ENCODE assay signal across 8 cellular contexts in genomic region chr19:5719274-5719960, GRCh38. TPM values are rescaled to one million over a fixed set of nuclear protein-coding genes. Genes with fewer than 3 reads are reported as not detected.
A peak's percentile ranks its signal among the peaks of the same experiment; 100 is the strongest.
DNase-seq lines count a peak whose midpoint lies in the region; ATAC-seq and TF ChIP-seq lines count a peak whose summit lies in the region.

No MANE protein-coding gene starts in this region.

- DNase-seq in ELR (ENCODE audit: low read depth) (peak; percentile 54), WERI-Rb-1 (peak; percentile 42), fibroblast of mammary gland (ENCODE audit: low read depth) (no peak), ovary (no peak), DMS114 treated with DMSO at 0.1 percent for 48 hours (lab: John Stamatoyannopoulos, UW; ENCODE audit: unreplicated experiment) (no peak), OCI-M2 (lab: John Stamatoyannopoulos, UW; ENCODE audit: unreplicated experiment) (no peak), islet precursor cell (no peak)

- H3K36me3 ChIP-seq in WERI-Rb-1 = peaks cover 26% of the 10 kb centered on the region
- H3K36me3 ChIP-seq in ovary = no peaks in the 10 kb centered on the region

- H3K9me3 ChIP-seq in WERI-Rb-1 (ENCODE audit: severe bottlenecking) (no peaks in the 10 kb centered on the region), ovary (no peaks in the 10 kb centered on the region)

- TF ChIP-seq CTCF in WERI-Rb-1 (IDR thresholded peaks at IDR 0.05; ENCODE audit: low read depth, low read length) (no peak), fibroblast of mammary gland (conservative IDR thresholded peaks at IDR 0.05; ENCODE audit: control insufficient read depth, insufficient read depth, low read depth, low read length) (no peak), ovary (IDR thresholded peaks at IDR 0.05) (peak in 1 of 3 donors; percentile 10)

- H3K4me3 ChIP-seq in WERI-Rb-1 (ENCODE audit: low read depth, low read length) = peak overlapping the region; percentile 99
- H3K4me3 ChIP-seq in fibroblast of mammary gland (ENCODE audit: control insufficient read depth, low read depth, low read length) = peak overlapping the region; percentile 95
- H3K4me3 ChIP-seq in ovary = peak overlapping the region; percentile 70

- H3K4me1 ChIP-seq in ovary (ENCODE audit: insufficient read depth) = peaks cover 7% of the 10 kb centered on the region

- ATAC-seq in HG02973 (IDR thresholded peaks at IDR 0.05; ENCODE audit: unreplicated experiment) = peak; percentile 3

- 0 to 1% (median 1%) methylated on average over 26 to 58 of the region's 58 CpGs for WGBS in ovary, 3 donors

- H3K27me3 ChIP-seq in WERI-Rb-1 (ENCODE audit: insufficient read depth, low read depth, severe bottlenecking) = no peaks in the 10 kb centered on the region
- H3K27me3 ChIP-seq in ovary = no peaks in the 10 kb centered on the region

- TF ChIP-seq POLR2A in ovary (IDR thresholded peaks at IDR 0.05) = no peak

- H3K27ac ChIP-seq in WERI-Rb-1 (peak overlapping the region; percentile 97), ovary (peak overlapping the region; percentile 67 to 88)

- intact Hi-C loops in ovary (cut with DNase I) = no loop called here

- TF ChIP-seq EP300 in ovary (IDR thresholded peaks at IDR 0.05) = no peak

RNA-seq across cellular contexts. Expression of gene LONP1, which starts 0.5 kb away (rescaled TPM):
- 10 to 100 TPM; 33.9 to 77.2 (median 56.1) TPM for total RNA-seq in ovary
- polyA plus RNA-seq in ovary = 10 to 100 TPM; 25.5 to 36.5 TPM

RNA-seq across cellular contexts. Expression of gene CATSPERD, which starts 1.0 kb away (rescaled TPM):
- total RNA-seq in ovary = 1 to 10 TPM in 1 of 7 donors, under 1 TPM in 1, not detected in 5; 0.67 to 4.5 TPM
- polyA plus RNA-seq in ovary = not detected

RNA-seq across cellular contexts. Expression of gene RPL36, which starts 29.3 kb away (rescaled TPM):
- 1,000 to 10,000 TPM; 1,413 to 2,353 (median 1,897) TPM for total RNA-seq in ovary
- polyA plus RNA-seq in ovary = 1,000 to 10,000 TPM in 1 of 2 donors, 100 to 1,000 TPM in 1; 318 to 2,904 TPM

RNA-seq across cellular contexts. Expression of gene HSD11B1L, which starts 38.6 kb away (rescaled TPM):
- 10 to 100 TPM in 2 of 7 donors, 1 to 10 TPM in 5; 3.1 to 20.7 (median 8.5) TPM for total RNA-seq in ovary
- 10 to 100 TPM in 1 of 2 donors, 1 to 10 TPM in 1; 3.5 to 10.6 TPM for polyA plus RNA-seq in ovary

RNA-seq across cellular contexts. Expression of gene MICOS13, which starts 39.1 kb away (rescaled TPM):
- total RNA-seq in ovary = 10 to 100 TPM; 25.7 to 48.7 (median 44.2) TPM
- polyA plus RNA-seq in ovary = 10 to 100 TPM in 1 of 2 donors, 1 to 10 TPM in 1; 5.2 to 47.3 TPM

Comparison
In these comparisons a context has a peak if more than half of its experiments do, and no peak if none do; other contexts are left out.
1. DNase-seq: peak in ELR (single experiment) and WERI-Rb-1 (single experiment); none in fibroblast of mammary gland (single experiment), ovary (0 of 5), DMS114 treated with DMSO at 0.1 percent for 48 hours (single experiment), OCI-M2 (single experiment) and islet precursor cell (single experiment).
2. Peak in every context shown above with its lines, with median percentiles within 50 percentile points of each other: H3K4me3 ChIP-seq.